22 cellular contexts compared by ENCODE assay signal in genomic region chr9:132973166-132973565, GRCh38. TPM values are rescaled to one million over a fixed set of nuclear protein-coding genes. Genes with fewer than 3 reads are reported as not detected.
"Had no signal": no experiment of that assay in that cellular context is flagged by ENCODE, and none has a peak within 500 bp of the region (broad histone marks: within the 10 kb centered on the region; RNA-seq: fewer than 3 reads in every experiment).

No MANE protein-coding gene starts in this region.

- H3K27ac Mint-ChIP-seq: activated naive CD4-positive, alpha-beta T cell treated with anti-CD3 and anti-CD28 coated beads for 36 hours; activated naive CD8-positive, alpha-beta T cell treated with anti-CD3 and anti-CD28 coated beads for 36 hours; brain; effector memory CD8-positive, alpha-beta T cell; stimulated activated memory B cell treated with anti-CD40 and anti-IgM and Interleukin-4, amounts not matched to agents 10 μg/mL and 1 μg/mL and 100 μg/mL, for 72 hours; stimulated activated naive CD8-positive, alpha-beta T cell treated with anti-CD3 and anti-CD28 coated beads, Interleukin-15, amount 100 ng/mL, for 72 hours had no signal

- H3K36me3 ChIP-seq: adrenal gland, ascending aorta, thyroid gland, upper lobe of left lung, vagina had no signal

- H3K27ac ChIP-seq: adrenal gland, ascending aorta, skin epidermis, thyroid gland, upper lobe of left lung, vagina, VCaP had no signal

- H3K4me1 Mint-ChIP-seq: neural crest cell had no signal

- DNase-seq: cortex of kidney, occipital lobe had no signal

- FAIRE-seq: islet of Langerhans had no signal

- H3K27me3 ChIP-seq: ascending aorta, upper lobe of left lung, vagina had no signal

- H3K36me3 Mint-ChIP-seq: activated naive CD8-positive, alpha-beta T cell treated with anti-CD3 and anti-CD28 coated beads for 36 hours; brain; naive thymus-derived CD8-positive, alpha-beta T cell; stimulated activated memory B cell treated with anti-CD40 and anti-IgM and Interleukin-4, amounts not matched to agents 10 μg/mL and 1 μg/mL and 100 μg/mL, for 72 hours had no signal

- H3K4me3 Mint-ChIP-seq: activated naive CD4-positive, alpha-beta T cell treated with anti-CD3 and anti-CD28 coated beads for 36 hours; activated naive CD8-positive, alpha-beta T cell treated with anti-CD3 and anti-CD28 coated beads for 36 hours; effector memory CD8-positive, alpha-beta T cell; naive thymus-derived CD8-positive, alpha-beta T cell; neural crest cell; stimulated activated memory B cell treated with anti-CD40 and anti-IgM and Interleukin-4, amounts not matched to agents 10 μg/mL and 1 μg/mL and 100 μg/mL, for 72 hours; stimulated activated naive CD8-positive, alpha-beta T cell treated with anti-CD3 and anti-CD28 coated beads, Interleukin-15, amount 100 ng/mL, for 72 hours had no signal

- H3K9me3 ChIP-seq: adrenal gland, ascending aorta, thyroid gland, upper lobe of left lung, vagina had no signal

- H3K4me3 ChIP-seq: adrenal gland, skin epidermis, thyroid gland, vagina had no signal

- H3K4me1 ChIP-seq: adrenal gland, ascending aorta, vagina had no signal

- H3K9me3 Mint-ChIP-seq: activated naive CD4-positive, alpha-beta T cell treated with anti-CD3 and anti-CD28 coated beads for 36 hours; activated naive CD8-positive, alpha-beta T cell treated with anti-CD3 and anti-CD28 coated beads for 36 hours; effector memory CD8-positive, alpha-beta T cell; naive thymus-derived CD8-positive, alpha-beta T cell; stimulated activated memory B cell treated with anti-CD40 and anti-IgM and Interleukin-4, amounts not matched to agents 10 μg/mL and 1 μg/mL and 100 μg/mL, for 72 hours; stimulated activated naive CD8-positive, alpha-beta T cell treated with anti-CD3 and anti-CD28 coated beads, Interleukin-15, amount 100 ng/mL, for 72 hours had no signal

RNA-seq across cellular contexts. Expression of gene GFI1B, which starts 5.3 kb away (rescaled TPM):
- total RNA-seq: activated naive CD4-positive, alpha-beta T cell treated with anti-CD3 and anti-CD28 coated beads for 36 hours; activated naive CD8-positive, alpha-beta T cell treated with anti-CD3 and anti-CD28 coated beads for 36 hours; ascending aorta; chondrocyte; endothelial cell of umbilical vein; neural crest cell; occipital lobe; pulmonary artery endothelial cell; T-helper 1 cell treated with Interleukin-12 subunit alpha and Interleukin-12 subunit beta and Interleukin-4 antibody, amounts not matched to agents 30 ng/mL and 1 ng/mL, for 36 hours; vagina had no signal
